ENCODE assay signal across 22 cellular contexts in the genomic region with DNA sequence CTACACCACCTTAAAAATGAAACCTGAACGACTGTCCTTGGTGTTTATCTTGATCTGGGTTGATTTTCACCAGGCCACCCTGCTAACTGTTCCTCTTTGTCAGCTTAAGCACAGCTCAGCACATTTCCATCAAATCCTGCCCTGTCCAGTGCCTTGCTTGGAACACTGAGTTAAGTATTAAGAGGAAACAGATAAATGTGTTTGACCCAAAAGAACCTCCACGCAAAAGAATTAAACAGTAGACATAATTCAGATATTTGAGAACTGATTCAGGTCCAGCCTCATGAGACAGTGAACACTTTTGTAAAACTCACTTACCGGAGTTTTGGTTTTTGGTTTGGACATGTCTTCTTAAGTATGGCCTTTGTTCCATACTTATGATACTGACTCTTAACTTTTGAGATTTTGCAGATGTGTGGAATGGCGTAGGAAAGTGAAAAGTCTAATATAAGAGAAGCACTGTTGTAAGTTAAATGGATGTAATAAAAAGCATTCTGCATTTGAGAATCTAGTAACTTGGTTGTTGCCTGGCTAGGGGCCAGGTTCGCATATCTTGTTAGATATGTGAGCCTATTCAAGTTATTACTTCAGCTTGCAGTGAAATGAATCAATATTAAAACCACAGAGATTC.
DNase-seq lines count a peak whose midpoint lies in the region; ATAC-seq, FAIRE-seq and TF ChIP-seq lines count a peak whose summit lies in the region.
"Had no signal": no experiment of that assay in that cellular context is flagged by ENCODE, and none has a peak within 500 bp of the region (broad histone marks: within the 10 kb centered on the region; RNA-seq: fewer than 3 reads in every experiment).

No MANE protein-coding gene starts in this region.

- peak overlapping the region; percentile 57 for H3K9ac ChIP-seq in adipocyte (ENCODE audit: low read length)
- H3K9ac ChIP-seq: BLaER1 had no signal

- H3K9me3 Mint-ChIP-seq in immature natural killer cell: no peaks in the 10 kb centered on the region

- no peak for TF ChIP-seq CTCF in hepatocyte (IDR thresholded peaks at IDR 0.05; ENCODE audit: poor library complexity)
- no peak for TF ChIP-seq CTCF in GM13976 (IDR thresholded peaks at IDR 0.05; ENCODE audit: borderline replicate concordance, control extremely low read depth, extremely low read depth, insufficient read depth, missing control alignments)

- no peaks in the 10 kb centered on the region for H3K79me2 ChIP-seq in hepatocyte

- H3K4me3 ChIP-seq in adipocyte (ENCODE audit: low read length) (no peak overlapping the region), hepatocyte (no peak overlapping the region), small intestine (ENCODE audit: low read depth in 1 of 2, low read length in 2 of 2) (no peak overlapping the region)
- H3K4me3 ChIP-seq: BLaER1, HAP-1, SJSA1, thyroid gland had no signal

- H3K27ac ChIP-seq in hepatocyte: peak overlapping the region; percentile 37
- no peak overlapping the region for H3K27ac ChIP-seq in small intestine (ENCODE audit: low read depth in 1 of 2, low read length in 1 of 2)
- H3K27ac ChIP-seq: 22Rv1, BLaER1, SJSA1, thyroid gland had no signal

- H3K4me1 Mint-ChIP-seq in T-helper 17 cell (peaks cover 2% of the 10 kb centered on the region), immature natural killer cell (no peaks in the 10 kb centered on the region)

- H4K20me1 ChIP-seq in hepatocyte (ENCODE audit: insufficient read depth, poor library complexity, severe bottlenecking): no peaks in the 10 kb centered on the region
- H4K20me1 ChIP-seq: BLaER1 had no signal

- 45% methylated on average over 5 of the region's 5 CpGs for WGBS in hepatocyte (ENCODE audit: low lambda C conversion rate, missing lambda C conversion rate)
- WGBS in small intestine, 3 donors: 28 to 32% (median 29%) methylated on average over 5 of the region's 5 CpGs

- ATAC-seq in T-helper 17 cell: no peak
- ATAC-seq: activated CD4-positive, CD25-positive, alpha-beta regulatory T cell treated with anti-CD3 and anti-CD28 coated beads, Interleukin-2, amount 50 U/mL, for 24 hours had no signal

- no peak overlapping the region for H3K4me2 ChIP-seq in hepatocyte

- no peaks in the 10 kb centered on the region for H3K36me3 Mint-ChIP-seq in T-helper 17 cell (ENCODE audit: low read depth)
- no peaks in the 10 kb centered on the region for H3K36me3 Mint-ChIP-seq in immature natural killer cell

- H3K9me2 ChIP-seq in hepatocyte (replicated peaks; ENCODE audit: insufficient read depth): no peaks in the 10 kb centered on the region

- peaks cover 25% of the 10 kb centered on the region for H3K27me3 Mint-ChIP-seq in T-helper 17 cell
- H3K27me3 Mint-ChIP-seq in immature natural killer cell (ENCODE audit: low read depth in 3 of 3): peaks cover 2 to 3% (median 3%) of the 10 kb centered on the region in 3 donors

- FAIRE-seq in small intestine (lab: Jason Lieb, UNC): no peak
- FAIRE-seq: frontal cortex had no signal

- H3K36me3 ChIP-seq in adipocyte (ENCODE audit: control insufficient read depth, insufficient read depth, low read length, severe bottlenecking) (no peaks in the 10 kb centered on the region), hepatocyte (replicated peaks; ENCODE audit: insufficient read depth, low read depth) (no peaks in the 10 kb centered on the region), small intestine (ENCODE audit: control insufficient read depth in 2 of 2, insufficient read depth in 2 of 2, low read length in 2 of 2) (no peaks in the 10 kb centered on the region)
- H3K36me3 ChIP-seq: BLaER1, HAP-1, SJSA1, thyroid gland had no signal

- DNase-seq in NCI-H82 (lab: John Stamatoyannopoulos, UW) (peak; percentile 4), NCI-H82 treated with DMSO at 0.1 percent for 48 hours (lab: John Stamatoyannopoulos, UW; ENCODE audit: unreplicated experiment) (no peak), adipocyte (ENCODE audit: low read depth) (peak; percentile 50), hepatocyte (ENCODE audit: low spot score) (no peak), small intestine (peak; percentile 42), GM13976 (ENCODE audit: low spot score) (no peak), T-helper 17 cell (no peak), immature natural killer cell (no peak)
- DNase-seq: activated CD8-positive, alpha-beta memory T cell treated with anti-CD3 and anti-CD28 coated beads for 24 hours; activated naive CD4-positive, alpha-beta T cell treated with anti-CD3 and anti-CD28 coated beads, Interleukin-2, amount 50 U/mL, for 16 hours; activated T-cell treated with anti-CD3 and anti-CD28 coated beads, Interleukin-2, amount 50 U/mL, for 48 hours; NCI-H1417; NCI-H526; stimulated activated naive CD4-positive, alpha-beta T cell; T-helper 9 cell; thyroid gland had no signal

- H3K9me3 ChIP-seq in adipocyte (ENCODE audit: control insufficient read depth, low read length) (peaks cover 5% of the 10 kb centered on the region), hepatocyte (ENCODE audit: low read depth) (no peaks in the 10 kb centered on the region), small intestine (ENCODE audit: control insufficient read depth, low read depth) (no peaks in the 10 kb centered on the region), T-helper 17 cell (ENCODE audit: control insufficient read depth, low read length, poor library complexity, severe bottlenecking) (no peaks in the 10 kb centered on the region)
- H3K9me3 ChIP-seq: HAP-1, SJSA1, thyroid gland had no signal

- H3K4me1 ChIP-seq in adipocyte (ENCODE audit: control insufficient read depth, insufficient read depth, low read length) (peaks cover 26% of the 10 kb centered on the region), hepatocyte (ENCODE audit: insufficient read depth) (peaks cover 8% of the 10 kb centered on the region), small intestine (ENCODE audit: control insufficient read depth in 2 of 2, insufficient read depth in 1 of 2, low read depth in 1 of 2, low read length in 1 of 2) (peaks cover 0 to 2% of the 10 kb centered on the region in 2 donors)
- H3K4me1 ChIP-seq: HAP-1, thyroid gland had no signal

- H3K27me3 ChIP-seq in adipocyte (replicated peaks; ENCODE audit: control insufficient read depth, insufficient read depth, low read length) (no peaks in the 10 kb centered on the region), hepatocyte (no peaks in the 10 kb centered on the region), small intestine (ENCODE audit: control insufficient read depth in 2 of 2, insufficient read depth in 2 of 2, low read length in 2 of 2) (no peaks in the 10 kb centered on the region)
- H3K27me3 ChIP-seq: BLaER1, SJSA1, thyroid gland had no signal

- no peak overlapping the region for H2AFZ ChIP-seq in hepatocyte

- H3K4me3 Mint-ChIP-seq in T-helper 17 cell: no peak overlapping the region
- H3K4me3 Mint-ChIP-seq in immature natural killer cell: no peak overlapping the region

- H3K27ac Mint-ChIP-seq in T-helper 17 cell: no peak overlapping the region
- H3K27ac Mint-ChIP-seq in immature natural killer cell: no peak overlapping the region

- in situ Hi-C loops in GM13976 (cut with MboI; ENCODE audit: low sequenced_read_pairs, unreplicated experiment): no loop called here

Comparison
In these comparisons a context has a peak if more than half of its experiments do, and no peak if none do; other contexts are left out.
1. DNase-seq: peak in NCI-H82 (single experiment), adipocyte (single experiment) and small intestine (single experiment); none in NCI-H82 treated with DMSO at 0.1 percent for 48 hours (single experiment), hepatocyte (single experiment), GM13976 (single experiment), T-helper 17 cell (0 of 3) and immature natural killer cell (0 of 3).